ENCODE assay signal across 1 cellular context in the genomic region with DNA sequence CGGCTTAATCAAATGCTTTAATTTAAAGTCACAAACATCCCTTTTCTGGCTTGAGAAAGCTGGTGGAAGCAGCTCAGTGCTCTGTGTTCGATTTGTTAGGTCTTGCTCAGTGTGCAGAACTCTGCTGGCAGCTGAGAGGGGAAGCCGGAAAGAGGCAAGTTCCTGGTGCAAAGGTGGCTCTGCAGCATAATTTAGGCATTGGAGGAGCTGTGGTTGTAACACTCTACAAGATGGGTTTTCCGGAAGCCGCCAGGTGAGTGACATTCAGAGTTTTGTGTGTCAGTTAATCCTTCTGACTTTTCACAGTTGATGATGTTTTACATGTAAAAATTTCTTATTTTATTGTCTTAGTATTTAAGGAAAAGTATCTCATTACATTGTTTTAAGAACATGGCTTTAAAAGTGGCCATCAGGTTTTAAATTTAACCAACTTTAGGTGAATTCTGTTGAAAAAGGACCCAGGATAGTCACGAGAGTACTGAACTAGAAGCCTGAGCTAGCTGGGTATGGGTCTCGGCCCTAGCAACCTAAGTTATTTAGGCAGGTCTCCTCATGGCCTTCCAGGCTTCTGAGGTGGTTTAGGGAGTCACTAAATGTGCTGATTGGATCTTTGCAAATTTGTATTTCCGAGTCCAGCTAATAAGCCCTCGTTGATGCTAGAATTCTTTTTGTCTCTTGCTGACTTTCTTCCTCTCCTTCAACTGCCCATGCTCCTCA.
A peak's percentile ranks its signal among the peaks of the same experiment; 100 is the strongest.
TF ChIP-seq lines count a peak whose summit lies in the region.

No MANE protein-coding gene starts in this region.

TF ChIP-seq in HepG2, 621 proteins besides CTCF, POLR2A, EP300 and RAD21 (continued from another document and continues in another):
- TF ChIP-seq NONO (IDR thresholded peaks at IDR 0.05) (no peak), NONO (CRISPR knock-in tag; conservative IDR thresholded peaks at IDR 0.05) (peak; percentile 59), KDM4B (CRISPR knock-in tag; IDR thresholded peaks at IDR 0.05) (0 out of 2 replicates have a peak, but pooled peaks have one; percentile 32), POLR2G (IDR thresholded peaks at IDR 0.05; ENCODE audit: low read depth, low read length) (peak; percentile 80), MEF2D (CRISPR knock-in tag; IDR thresholded peaks at IDR 0.05) (no peak), ZNF672 (CRISPR knock-in tag; IDR thresholded peaks at IDR 0.05) (no peak), STAG1 (CRISPR knock-in tag; IDR thresholded peaks at IDR 0.05) (peak; percentile 36), TOE1 (CRISPR knock-in tag; IDR thresholded peaks at IDR 0.05) (no peak), POGK (CRISPR knock-in tag; conservative IDR thresholded peaks at IDR 0.05) (0 out of 2 replicates have a peak, but pooled peaks have one; percentile 61), PRMT3 (CRISPR knock-in tag; IDR thresholded peaks at IDR 0.05; ENCODE audit: borderline replicate concordance, low read depth) (no peak), DNMT1 (CRISPR knock-in tag; IDR thresholded peaks at IDR 0.05) (no peak), SP140L (CRISPR knock-in tag; IDR thresholded peaks at IDR 0.05; ENCODE audit: borderline replicate concordance) (peak; percentile 82; the same call in 1 of the 2 replicates), SMAD3 (CRISPR knock-in tag; IDR thresholded peaks at IDR 0.05) (peak; percentile 76), ATF5 (CRISPR knock-in tag; IDR thresholded peaks at IDR 0.05; ENCODE audit: low read depth) (no peak), ZNF577 (CRISPR knock-in tag; IDR thresholded peaks at IDR 0.05; ENCODE audit: borderline replicate concordance, low read depth) (no peak), BRF2 (CRISPR knock-in tag; IDR thresholded peaks at IDR 0.05) (no peak), ZMYM4 (CRISPR knock-in tag; IDR thresholded peaks at IDR 0.05) (peak; percentile 78), ZNF570 (CRISPR knock-in tag; IDR thresholded peaks at IDR 0.05; ENCODE audit: borderline replicate concordance) (no peak), HNF4A (CRISPR knock-in tag; IDR thresholded peaks at IDR 0.05) (peak; percentile 89), NR2C2 (CRISPR knock-in tag; IDR thresholded peaks at IDR 0.05; ENCODE audit: borderline replicate concordance) (peak; percentile 80; the same call in 1 of the 2 replicates), PHF21A (CRISPR knock-in tag; IDR thresholded peaks at IDR 0.05) (peak; percentile 72), AGO2 (optimal IDR thresholded peaks at IDR 0.05; ENCODE audit: low read depth, low read length) (no peak), KAT8 (CRISPR knock-in tag; IDR thresholded peaks at IDR 0.05) (peak; percentile 98), PBX2 (CRISPR knock-in tag; IDR thresholded peaks at IDR 0.05) (0 out of 2 replicates have a peak, but pooled peaks have one; percentile 37), KDM6A (CRISPR knock-in tag; IDR thresholded peaks at IDR 0.05; ENCODE audit: low read depth) (peak; percentile 50; the same call in 1 of the 2 replicates), ETV5 (CRISPR knock-in tag; IDR thresholded peaks at IDR 0.05; ENCODE audit: borderline replicate concordance) (peak; percentile 95), GTF3A (CRISPR knock-in tag; conservative IDR thresholded peaks at IDR 0.05) (no peak), POLR2AphosphoS5 (IDR thresholded peaks at IDR 0.05; ENCODE audit: low read depth, low read length) (peak; percentile 72), FOXO1 (CRISPR knock-in tag; IDR thresholded peaks at IDR 0.05) (peak; percentile 41; the same call in 1 of the 2 replicates), IKZF5 (CRISPR knock-in tag; IDR thresholded peaks at IDR 0.05) (peak; percentile 84), ZNF777 (CRISPR knock-in tag; IDR thresholded peaks at IDR 0.05) (no peak), NFRKB (IDR thresholded peaks at IDR 0.05) (no peak), MIXL1 (CRISPR knock-in tag; IDR thresholded peaks at IDR 0.05) (peak; percentile 71), TEAD3 (CRISPR knock-in tag; optimal IDR thresholded peaks at IDR 0.05; ENCODE audit: borderline replicate concordance) (peak; percentile 71), HINFP (CRISPR knock-in tag; IDR thresholded peaks at IDR 0.05; ENCODE audit: low read depth) (no peak), SP2 (CRISPR knock-in tag; IDR thresholded peaks at IDR 0.05) (no peak), ZNF547 (CRISPR knock-in tag; IDR thresholded peaks at IDR 0.05) (no peak), ISL2 (CRISPR knock-in tag; IDR thresholded peaks at IDR 0.05) (no peak), PPARG (CRISPR knock-in tag; conservative IDR thresholded peaks at IDR 0.05) (peak; percentile 69), ZNF652 (CRISPR knock-in tag; IDR thresholded peaks at IDR 0.05; ENCODE audit: borderline replicate concordance, low read depth) (peak; percentile 60; the same call in 1 of the 2 replicates), GABPA (IDR thresholded peaks at IDR 0.05; ENCODE audit: low read depth, low read length) (peak; percentile 52), GABPA (CRISPR knock-in tag; IDR thresholded peaks at IDR 0.05; ENCODE audit: low read depth) (peak; percentile 90), POGZ (CRISPR knock-in tag; IDR thresholded peaks at IDR 0.05) (0 out of 2 replicates have a peak, but pooled peaks have one; percentile 9), RBFOX2 (IDR thresholded peaks at IDR 0.05; ENCODE audit: low read depth, low read length) (peak; percentile 39; the same call in 1 of the 2 replicates), U2AF2 (IDR thresholded peaks at IDR 0.05; ENCODE audit: low read depth, low read length) (no peak), ELF4 (CRISPR knock-in tag; IDR thresholded peaks at IDR 0.05; ENCODE audit: borderline replicate concordance) (peak; percentile 88), ZNF337 (CRISPR knock-in tag; IDR thresholded peaks at IDR 0.05; ENCODE audit: borderline replicate concordance, low read depth) (0 out of 2 replicates have a peak, but pooled peaks have one; percentile 33)
- TF ChIP-seq, protein P1, sequence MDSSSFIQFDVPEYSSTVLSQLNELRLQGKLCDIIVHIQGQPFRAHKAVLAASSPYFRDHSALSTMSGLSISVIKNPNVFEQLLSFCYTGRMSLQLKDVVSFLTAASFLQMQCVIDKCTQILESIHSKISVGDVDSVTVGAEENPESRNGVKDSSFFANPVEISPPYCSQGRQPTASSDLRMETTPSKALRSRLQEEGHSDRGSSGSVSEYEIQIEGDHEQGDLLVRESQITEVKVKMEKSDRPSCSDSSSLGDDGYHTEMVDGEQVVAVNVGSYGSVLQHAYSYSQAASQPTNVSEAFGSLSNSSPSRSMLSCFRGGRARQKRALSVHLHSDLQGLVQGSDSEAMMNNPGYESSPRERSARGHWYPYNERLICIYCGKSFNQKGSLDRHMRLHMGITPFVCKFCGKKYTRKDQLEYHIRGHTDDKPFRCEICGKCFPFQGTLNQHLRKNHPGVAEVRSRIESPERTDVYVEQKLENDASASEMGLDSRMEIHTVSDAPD (CRISPR knock-in tag; IDR thresholded peaks at IDR 0.05): 0 out of 2 replicates have a peak, but pooled peaks have one; percentile 55
- TF ChIP-seq, protein P2, sequence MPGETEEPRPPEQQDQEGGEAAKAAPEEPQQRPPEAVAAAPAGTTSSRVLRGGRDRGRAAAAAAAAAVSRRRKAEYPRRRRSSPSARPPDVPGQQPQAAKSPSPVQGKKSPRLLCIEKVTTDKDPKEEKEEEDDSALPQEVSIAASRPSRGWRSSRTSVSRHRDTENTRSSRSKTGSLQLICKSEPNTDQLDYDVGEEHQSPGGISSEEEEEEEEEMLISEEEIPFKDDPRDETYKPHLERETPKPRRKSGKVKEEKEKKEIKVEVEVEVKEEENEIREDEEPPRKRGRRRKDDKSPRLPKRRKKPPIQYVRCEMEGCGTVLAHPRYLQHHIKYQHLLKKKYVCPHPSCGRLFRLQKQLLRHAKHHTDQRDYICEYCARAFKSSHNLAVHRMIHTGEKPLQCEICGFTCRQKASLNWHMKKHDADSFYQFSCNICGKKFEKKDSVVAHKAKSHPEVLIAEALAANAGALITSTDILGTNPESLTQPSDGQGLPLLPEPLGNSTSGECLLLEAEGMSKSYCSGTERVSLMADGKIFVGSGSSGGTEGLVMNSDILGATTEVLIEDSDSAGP (CRISPR knock-in tag; IDR thresholded peaks at IDR 0.05; ENCODE audit: borderline replicate concordance): peak; percentile 79
- TF ChIP-seq, protein P3, sequence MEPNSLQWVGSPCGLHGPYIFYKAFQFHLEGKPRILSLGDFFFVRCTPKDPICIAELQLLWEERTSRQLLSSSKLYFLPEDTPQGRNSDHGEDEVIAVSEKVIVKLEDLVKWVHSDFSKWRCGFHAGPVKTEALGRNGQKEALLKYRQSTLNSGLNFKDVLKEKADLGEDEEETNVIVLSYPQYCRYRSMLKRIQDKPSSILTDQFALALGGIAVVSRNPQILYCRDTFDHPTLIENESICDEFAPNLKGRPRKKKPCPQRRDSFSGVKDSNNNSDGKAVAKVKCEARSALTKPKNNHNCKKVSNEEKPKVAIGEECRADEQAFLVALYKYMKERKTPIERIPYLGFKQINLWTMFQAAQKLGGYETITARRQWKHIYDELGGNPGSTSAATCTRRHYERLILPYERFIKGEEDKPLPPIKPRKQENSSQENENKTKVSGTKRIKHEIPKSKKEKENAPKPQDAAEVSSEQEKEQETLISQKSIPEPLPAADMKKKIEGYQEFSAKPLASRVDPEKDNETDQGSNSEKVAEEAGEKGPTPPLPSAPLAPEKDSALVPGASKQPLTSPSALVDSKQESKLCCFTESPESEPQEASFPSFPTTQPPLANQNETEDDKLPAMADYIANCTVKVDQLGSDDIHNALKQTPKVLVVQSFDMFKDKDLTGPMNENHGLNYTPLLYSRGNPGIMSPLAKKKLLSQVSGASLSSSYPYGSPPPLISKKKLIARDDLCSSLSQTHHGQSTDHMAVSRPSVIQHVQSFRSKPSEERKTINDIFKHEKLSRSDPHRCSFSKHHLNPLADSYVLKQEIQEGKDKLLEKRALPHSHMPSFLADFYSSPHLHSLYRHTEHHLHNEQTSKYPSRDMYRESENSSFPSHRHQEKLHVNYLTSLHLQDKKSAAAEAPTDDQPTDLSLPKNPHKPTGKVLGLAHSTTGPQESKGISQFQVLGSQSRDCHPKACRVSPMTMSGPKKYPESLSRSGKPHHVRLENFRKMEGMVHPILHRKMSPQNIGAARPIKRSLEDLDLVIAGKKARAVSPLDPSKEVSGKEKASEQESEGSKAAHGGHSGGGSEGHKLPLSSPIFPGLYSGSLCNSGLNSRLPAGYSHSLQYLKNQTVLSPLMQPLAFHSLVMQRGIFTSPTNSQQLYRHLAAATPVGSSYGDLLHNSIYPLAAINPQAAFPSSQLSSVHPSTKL (CRISPR knock-in tag; IDR thresholded peaks at IDR 0.05): peak; percentile 71
- TF ChIP-seq, protein P4, sequence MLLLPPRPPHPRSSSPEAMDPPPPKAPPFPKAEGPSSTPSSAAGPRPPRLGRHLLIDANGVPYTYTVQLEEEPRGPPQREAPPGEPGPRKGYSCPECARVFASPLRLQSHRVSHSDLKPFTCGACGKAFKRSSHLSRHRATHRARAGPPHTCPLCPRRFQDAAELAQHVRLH (CRISPR knock-in tag; IDR thresholded peaks at IDR 0.05; ENCODE audit: borderline replicate concordance, low read depth): peak; percentile 61; the same call in 1 of the 2 replicates
